In genomic region chr1:107145637-107146036, GRCh38 we compare ENCODE assay signal across 19 cellular contexts. TPM values are rescaled to one million over a fixed set of nuclear protein-coding genes. Genes with fewer than 3 reads are reported as not detected.
A peak's percentile ranks its signal among the peaks of the same experiment; 100 is the strongest.
DNase-seq lines count a peak whose midpoint lies in the region; ATAC-seq, FAIRE-seq and TF ChIP-seq lines count a peak whose summit lies in the region.
"Had no signal": no experiment of that assay in that cellular context is flagged by ENCODE, and none has a peak within 500 bp of the region (broad histone marks: within the 10 kb centered on the region; RNA-seq: fewer than 3 reads in every experiment).

No MANE protein-coding gene starts in this region.

- FAIRE-seq in GM19239 (lab: Jason Lieb, UNC), result no peak
- FAIRE-seq: G401.6, GM12892, HepG2, HTR-8/SVneo had no signal

- no peak for DNase-seq in A673 (ENCODE audit: low spot score)
- DNase-seq in NCI-H1694 treated with DMSO at 0.1 percent for 48 hours (lab: John Stamatoyannopoulos, UW), result peak; percentile 11
- DNase-seq in retinal pigment epithelial cell (ENCODE audit: low read depth), result peak; percentile 39
- DNase-seq in brain microvascular endothelial cell, result no peak
- DNase-seq in left lobe of liver (ENCODE audit: low spot score), result no peak
- no peak for DNase-seq in GM19239 (ENCODE audit: insufficient read length, low spot score)
- DNase-seq: BE2C; CD4-positive, alpha-beta memory T cell; DMS79; EL; HCEC 1CT; HFFc6 had no signal

- in situ Hi-C loops in brain microvascular endothelial cell (cut with HindIII; ENCODE audit: low pct_ligation_motif_present, low sequenced_read_pairs), result no loop called here

- H3K27me3 ChIP-seq in A673 (replicated peaks; ENCODE audit: insufficient read depth, low read depth, low read length, poor library complexity), result no peaks in the 10 kb centered on the region
- no peaks in the 10 kb centered on the region for H3K27me3 ChIP-seq in OCI-LY3 (ENCODE audit: low read depth, low read length)
- H3K27me3 ChIP-seq in brain microvascular endothelial cell (replicated peaks), result no peaks in the 10 kb centered on the region
- H3K27me3 ChIP-seq: BE2C had no signal

- H3K4me3 ChIP-seq in A673 (ENCODE audit: low read depth, low read length, poor library complexity, severe bottlenecking), result peak overlapping the region; percentile 92
- H3K4me3 ChIP-seq in OCI-LY3 (ENCODE audit: low read length), result no peak overlapping the region
- no peak overlapping the region for H3K4me3 ChIP-seq in retinal pigment epithelial cell (ENCODE audit: low read length)
- no peak overlapping the region for H3K4me3 ChIP-seq in brain microvascular endothelial cell (ENCODE audit: low read depth, low read length)

- CTCF ChIA-PET in A673 (lab: Charles Lee), result no interaction called here

- H3K4me2 ChIP-seq in OCI-LY3 (ENCODE audit: low read length), result peak overlapping the region; percentile 29

- H3K79me2 ChIP-seq in OCI-LY3 (ENCODE audit: low read length), result peaks cover 50% of the 10 kb centered on the region

- H3K36me3 ChIP-seq in A673 (ENCODE audit: insufficient read depth, low read length, poor library complexity, severe bottlenecking) (peaks cover 29% of the 10 kb centered on the region), OCI-LY3 (replicated peaks; ENCODE audit: low read depth, low read length) (peaks cover 24% of the 10 kb centered on the region), brain microvascular endothelial cell (replicated peaks) (no peaks in the 10 kb centered on the region)
- H3K36me3 ChIP-seq: BE2C had no signal

- H4K20me1 ChIP-seq in OCI-LY3 (ENCODE audit: insufficient read depth, low read length), result peaks cover 31% of the 10 kb centered on the region

- BruUV-seq in A673 (replicated peaks; lab: Mats Ljungman, UMichigan), result no TSS peak

- no peak for TF ChIP-seq CTCF in A673 (conservative IDR thresholded peaks at IDR 0.05; ENCODE audit: low read depth, low read length)
- TF ChIP-seq CTCF in OCI-LY3 (IDR thresholded peaks at IDR 0.05; ENCODE audit: low read depth, low read length), result no peak
- no peak for TF ChIP-seq CTCF in retinal pigment epithelial cell (conservative IDR thresholded peaks at IDR 0.05; ENCODE audit: low read depth, low read length)
- TF ChIP-seq CTCF in brain microvascular endothelial cell (IDR thresholded peaks at IDR 0.05; ENCODE audit: low read depth, low read length, missing control alignments), result no peak

- intact Hi-C loops in A673 (cut with micrococcal nuclease; ENCODE audit: unreplicated experiment), result loop anchor here (2.0 to 10.0 kb wide), 3 partner anchors 399 to 1121 kb away; no protein-coding TSS in a partner anchor

- H3K27ac ChIP-seq in A673 (ENCODE audit: low read depth, low read length, poor library complexity, severe bottlenecking) (peak overlapping the region; percentile 91), OCI-LY3 (ENCODE audit: low read length) (no peak overlapping the region), brain microvascular endothelial cell (no peak overlapping the region)
- H3K27ac ChIP-seq: C4-2B had no signal

- ATAC-seq in left lobe of liver, result no peak
- ATAC-seq: HepG2 had no signal

- peaks cover 62% of the 10 kb centered on the region for H3K4me1 ChIP-seq in A673 (ENCODE audit: insufficient read depth, low read length, poor library complexity, severe bottlenecking)
- H3K4me1 ChIP-seq in OCI-LY3 (ENCODE audit: low read length), result peaks cover 23% of the 10 kb centered on the region

- no peak overlapping the region for H2AFZ ChIP-seq in OCI-LY3 (ENCODE audit: low read depth, low read length)

- H3K9me3 ChIP-seq in A673 (ENCODE audit: low read depth, low read length, poor library complexity, severe bottlenecking) (no peaks in the 10 kb centered on the region), OCI-LY3 (ENCODE audit: insufficient read depth, low read length) (no peaks in the 10 kb centered on the region)
- H3K9me3 ChIP-seq: BE2C had no signal

- POLR2A ChIA-PET in A673 (lab: Charles Lee; ENCODE audit: low non-redundant PET), result interaction anchor here (0.6 to 0.7 kb wide), 2 partner anchors 118 to 218 kb away, joined by 3 to 4 read pairs; no protein-coding TSS in a partner anchor

- no peak overlapping the region for H3K9ac ChIP-seq in OCI-LY3 (ENCODE audit: low read length)

RNA-seq across cellular contexts. Expression of gene NTNG1, which starts 4.8 kb away (rescaled TPM):
- total RNA-seq in A673 (2021), result 91.5 and 93.8 TPM in 2 replicates
- total RNA-seq in left lobe of liver, result not detected
- total RNA-seq: A172; CD4-positive, alpha-beta memory T cell; HepG2 had no signal

Comparison
In these comparisons a context has a peak if more than half of its experiments do, and no peak if none do; other contexts are left out.
1. DNase-seq: peak in NCI-H1694 treated with DMSO at 0.1 percent for 48 hours (single experiment) and retinal pigment epithelial cell (single experiment); none in A673 (single experiment), brain microvascular endothelial cell (single experiment), left lobe of liver (single experiment) and GM19239 (single experiment).
2. RNA of gene NTNG1, which starts 4.8 kb away (total RNA-seq): 91.5 to 93.8 TPM in A673; not detected in left lobe of liver (single experiment); every median in the first group is over 10 times any median in the second.